ENCODE assay signal across 24 cellular contexts in the genomic region with DNA sequence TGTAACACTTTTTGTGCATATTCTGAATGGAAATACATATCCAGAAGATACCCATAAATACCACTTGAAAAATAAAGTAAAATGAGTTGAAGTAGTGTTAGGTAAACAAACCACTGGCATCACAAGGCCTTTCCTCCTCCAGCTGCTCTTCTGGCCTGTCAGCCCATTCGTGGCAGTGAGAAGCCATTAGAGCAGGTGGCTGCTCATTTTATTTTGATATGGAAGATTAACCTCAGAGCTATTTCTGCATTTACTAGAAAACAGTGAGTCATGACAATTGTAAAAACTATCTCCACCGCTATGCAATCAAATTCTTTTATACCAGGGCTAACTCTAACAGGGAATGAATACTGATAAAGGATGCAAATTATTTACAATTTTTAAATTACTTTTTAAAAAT.
DNase-seq lines count a peak whose midpoint lies in the region; ATAC-seq and TF ChIP-seq lines count a peak whose summit lies in the region.
"Had no signal": no experiment of that assay in that cellular context is flagged by ENCODE, and none has a peak within 500 bp of the region (broad histone marks: within the 10 kb centered on the region; RNA-seq: fewer than 3 reads in every experiment).

No MANE protein-coding gene starts in this region.

- TF ChIP-seq CTCF in uterus (IDR thresholded peaks at IDR 0.05) = no peak

- ATAC-seq in naive thymus-derived CD8-positive, alpha-beta T cell = no peak
- ATAC-seq: activated naive CD4-positive, alpha-beta T cell treated with anti-CD3 and anti-CD28 coated beads, Interleukin-2, amount 50 U/mL, for 72 hours; activated T-cell treated with anti-CD3 and anti-CD28 coated beads, Interleukin-2, amount 50 U/mL, for 72 hours; T-helper 17 cell; WTC11 had no signal

- no peak overlapping the region for H3K27ac Mint-ChIP-seq in naive thymus-derived CD8-positive, alpha-beta T cell
- H3K27ac Mint-ChIP-seq: activated CD4-positive, alpha-beta memory T cell treated with anti-CD3 and anti-CD28 coated beads, Interleukin-2, amount 10 ng/mL, durations not matched to agents 7 days and 5 days; activated naive CD4-positive, alpha-beta T cell treated with anti-CD3 and anti-CD28 coated beads, Interleukin-2, amount 50 U/mL, for 72 hours; activated T-cell treated with anti-CD3 and anti-CD28 coated beads, Interleukin-2, amount 50 U/mL, for 72 hours; brain; neural progenitor cell; T-helper 17 cell; WTC11 had no signal

- no peaks in the 10 kb centered on the region for H3K36me3 Mint-ChIP-seq in naive thymus-derived CD8-positive, alpha-beta T cell
- H3K36me3 Mint-ChIP-seq: activated naive CD4-positive, alpha-beta T cell treated with anti-CD3 and anti-CD28 coated beads, Interleukin-2, amount 50 U/mL, for 72 hours; brain; neural progenitor cell had no signal

- H3K9me3 ChIP-seq in uterus = no peaks in the 10 kb centered on the region
- H3K9me3 ChIP-seq: colonic mucosa, prostate gland had no signal

- no peaks in the 10 kb centered on the region for H3K4me1 ChIP-seq in uterus
- H3K4me1 ChIP-seq: colonic mucosa, prostate gland had no signal

- POLR2A ChIA-PET in naive thymus-derived CD8-positive, alpha-beta T cell (lab: Charles Lee) = no interaction called here

- TF ChIP-seq POLR2A in uterus (IDR thresholded peaks at IDR 0.05) = no peak

- no peaks in the 10 kb centered on the region for H3K27me3 Mint-ChIP-seq in naive thymus-derived CD8-positive, alpha-beta T cell
- H3K27me3 Mint-ChIP-seq: activated CD4-positive, alpha-beta memory T cell treated with anti-CD3 and anti-CD28 coated beads, Interleukin-2, amount 10 ng/mL, durations not matched to agents 7 days and 5 days; brain; T-helper 17 cell had no signal

- H3K9me3 Mint-ChIP-seq in naive thymus-derived CD8-positive, alpha-beta T cell = peaks cover 0 to 24% (median 5%) of the 10 kb centered on the region in 9 donors

- intact Hi-C loops in uterus (cut with DNase I; ENCODE audit: low total_unique reads) = no loop called here

- no peaks in the 10 kb centered on the region for H3K4me1 Mint-ChIP-seq in naive thymus-derived CD8-positive, alpha-beta T cell
- H3K4me1 Mint-ChIP-seq: activated CD4-positive, alpha-beta memory T cell treated with anti-CD3 and anti-CD28 coated beads, Interleukin-2, amount 10 ng/mL, durations not matched to agents 7 days and 5 days; T-helper 17 cell had no signal

- no peaks in the 10 kb centered on the region for H3K27me3 ChIP-seq in uterus
- H3K27me3 ChIP-seq: colonic mucosa, neural progenitor cell had no signal

- peak; percentile 35 for DNase-seq in DMS153 treated with DMSO at 0.1 percent for 48 hours (lab: John Stamatoyannopoulos, UW; ENCODE audit: unreplicated experiment)
- peak; percentile 27 for DNase-seq in M059J (ENCODE audit: low read depth)
- DNase-seq in NCI-H345 treated with DMSO at 0.1 percent for 48 hours (lab: John Stamatoyannopoulos, UW; ENCODE audit: unreplicated experiment) = peak; percentile 40
- peak; percentile 64 for DNase-seq in kidney glomerular epithelial cell (lab: John Stamatoyannopoulos, UW)
- DNase-seq in NCI-H524 treated with DMSO at 0.1 percent for 48 hours (lab: John Stamatoyannopoulos, UW) = no peak
- no peak for DNase-seq in uterus
- no peak for DNase-seq in naive thymus-derived CD8-positive, alpha-beta T cell
- DNase-seq: activated CD4-positive, alpha-beta memory T cell treated with anti-CD3 and anti-CD28 coated beads, Interleukin-2, amount 10 ng/mL, durations not matched to agents 7 days and 5 days; activated T-cell treated with anti-CD3 and anti-CD28 coated beads, Interleukin-2, amount 50 U/mL, for 72 hours; AML-193; Calu3; colonic mucosa; hippocampal formation; kidney; mesendoderm; NCI-H2171 treated with DMSO at 0.1 percent for 48 hours; Right ventricle myocardium superior; stimulated activated CD8-positive, alpha-beta memory T cell treated with anti-CD3 and anti-CD28 coated beads, Interleukin-4, amount 100 ng/mL, for 48 hours; T-helper 17 cell had no signal

- H3K4me3 ChIP-seq in uterus = no peak overlapping the region
- H3K4me3 ChIP-seq: colonic mucosa, neural progenitor cell, prostate gland had no signal

- no peaks in the 10 kb centered on the region for H3K36me3 ChIP-seq in uterus
- H3K36me3 ChIP-seq: colonic mucosa, neural progenitor cell, prostate gland had no signal

- no peak overlapping the region for H3K4me3 Mint-ChIP-seq in naive thymus-derived CD8-positive, alpha-beta T cell
- H3K4me3 Mint-ChIP-seq: activated CD4-positive, alpha-beta memory T cell treated with anti-CD3 and anti-CD28 coated beads, Interleukin-2, amount 10 ng/mL, durations not matched to agents 7 days and 5 days; activated T-cell treated with anti-CD3 and anti-CD28 coated beads, Interleukin-2, amount 50 U/mL, for 72 hours; brain; neural progenitor cell; T-helper 17 cell; WTC11 had no signal

- H3K27ac ChIP-seq in uterus = no peak overlapping the region
- H3K27ac ChIP-seq: colonic mucosa, neural progenitor cell, prostate gland had no signal

Comparison
In these comparisons a context has a peak if more than half of its experiments do, and no peak if none do; other contexts are left out.
1. DNase-seq: peak in DMS153 treated with DMSO at 0.1 percent for 48 hours (single experiment), M059J (single experiment), NCI-H345 treated with DMSO at 0.1 percent for 48 hours (single experiment) and kidney glomerular epithelial cell (single experiment); none in NCI-H524 treated with DMSO at 0.1 percent for 48 hours (single experiment), uterus (0 of 2) and naive thymus-derived CD8-positive, alpha-beta T cell (0 of 10).